Comparison of ENCODE assay signal across 1 cellular context in the genomic region with DNA sequence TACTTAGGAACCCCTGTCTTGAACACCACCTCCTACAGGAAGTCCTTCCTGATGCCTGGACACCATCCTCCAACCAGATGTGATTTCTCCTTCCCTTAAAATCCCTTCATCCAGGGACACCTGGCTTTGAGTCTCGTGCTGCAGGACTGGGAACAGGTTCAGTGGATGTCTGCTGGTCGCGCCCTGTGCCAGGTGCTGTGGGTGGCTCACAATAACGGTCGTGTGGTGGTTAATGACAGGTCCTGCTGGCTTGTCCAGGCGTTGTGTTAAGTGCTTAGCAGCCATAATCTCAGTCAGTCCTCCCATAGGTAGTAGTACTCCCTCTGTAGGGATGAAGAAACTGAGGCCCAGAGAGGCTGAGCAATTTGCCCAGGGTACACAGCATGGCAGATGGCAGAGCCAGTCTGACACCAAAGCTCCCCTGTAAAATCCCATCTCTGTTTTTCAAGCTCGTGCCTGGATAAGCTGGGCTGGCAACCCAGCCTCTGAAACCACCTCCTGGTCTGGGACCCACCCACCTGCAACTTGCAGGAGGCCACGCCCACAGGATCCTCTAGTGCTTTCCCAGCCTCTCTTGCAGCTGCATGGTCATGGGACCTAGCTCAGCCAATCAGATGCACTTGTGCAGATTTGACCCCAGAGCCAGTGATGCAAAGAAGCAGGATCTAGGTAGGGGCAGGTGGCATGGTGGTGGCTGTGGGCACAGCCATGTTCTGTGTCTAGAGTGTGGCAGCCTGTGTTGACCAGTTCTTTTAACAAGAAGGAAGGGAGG.
TF ChIP-seq lines count a peak whose summit lies in the region.

No MANE protein-coding gene starts in this region.

TF ChIP-seq in Ishikawa, 13 proteins besides CTCF, POLR2A, EP300 and RAD21 (continued from another document):
- TF ChIP-seq, protein P1, sequence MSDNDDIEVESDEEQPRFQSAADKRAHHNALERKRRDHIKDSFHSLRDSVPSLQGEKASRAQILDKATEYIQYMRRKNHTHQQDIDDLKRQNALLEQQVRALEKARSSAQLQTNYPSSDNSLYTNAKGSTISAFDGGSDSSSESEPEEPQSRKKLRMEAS (IDR thresholded peaks at IDR 0.05): no peak
- TF ChIP-seq, protein P2, sequence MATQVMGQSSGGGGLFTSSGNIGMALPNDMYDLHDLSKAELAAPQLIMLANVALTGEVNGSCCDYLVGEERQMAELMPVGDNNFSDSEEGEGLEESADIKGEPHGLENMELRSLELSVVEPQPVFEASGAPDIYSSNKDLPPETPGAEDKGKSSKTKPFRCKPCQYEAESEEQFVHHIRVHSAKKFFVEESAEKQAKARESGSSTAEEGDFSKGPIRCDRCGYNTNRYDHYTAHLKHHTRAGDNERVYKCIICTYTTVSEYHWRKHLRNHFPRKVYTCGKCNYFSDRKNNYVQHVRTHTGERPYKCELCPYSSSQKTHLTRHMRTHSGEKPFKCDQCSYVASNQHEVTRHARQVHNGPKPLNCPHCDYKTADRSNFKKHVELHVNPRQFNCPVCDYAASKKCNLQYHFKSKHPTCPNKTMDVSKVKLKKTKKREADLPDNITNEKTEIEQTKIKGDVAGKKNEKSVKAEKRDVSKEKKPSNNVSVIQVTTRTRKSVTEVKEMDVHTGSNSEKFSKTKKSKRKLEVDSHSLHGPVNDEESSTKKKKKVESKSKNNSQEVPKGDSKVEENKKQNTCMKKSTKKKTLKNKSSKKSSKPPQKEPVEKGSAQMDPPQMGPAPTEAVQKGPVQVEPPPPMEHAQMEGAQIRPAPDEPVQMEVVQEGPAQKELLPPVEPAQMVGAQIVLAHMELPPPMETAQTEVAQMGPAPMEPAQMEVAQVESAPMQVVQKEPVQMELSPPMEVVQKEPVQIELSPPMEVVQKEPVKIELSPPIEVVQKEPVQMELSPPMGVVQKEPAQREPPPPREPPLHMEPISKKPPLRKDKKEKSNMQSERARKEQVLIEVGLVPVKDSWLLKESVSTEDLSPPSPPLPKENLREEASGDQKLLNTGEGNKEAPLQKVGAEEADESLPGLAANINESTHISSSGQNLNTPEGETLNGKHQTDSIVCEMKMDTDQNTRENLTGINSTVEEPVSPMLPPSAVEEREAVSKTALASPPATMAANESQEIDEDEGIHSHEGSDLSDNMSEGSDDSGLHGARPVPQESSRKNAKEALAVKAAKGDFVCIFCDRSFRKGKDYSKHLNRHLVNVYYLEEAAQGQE (IDR thresholded peaks at IDR 0.05; ENCODE audit: low read depth): no peak
- no peak for TF ChIP-seq ZBTB7A (IDR thresholded peaks at IDR 0.05; ENCODE audit: low read depth)
